In genomic region chr1:100073531-100073930, GRCh38 we compare ENCODE assay signal across 20 cellular contexts.
"Had no signal": no experiment of that assay in that cellular context is flagged by ENCODE, and none has a peak within 500 bp of the region (broad histone marks: within the 10 kb centered on the region; RNA-seq: fewer than 3 reads in every experiment).

No MANE protein-coding gene starts in this region.

- H3K4me1 ChIP-seq: gastrocnemius medialis, psoas muscle, uterus had no signal

- H3K4me3 ChIP-seq: gastrocnemius medialis, heart right ventricle, psoas muscle, skin epidermis, tibial artery, upper lobe of left lung, uterus had no signal

- H3K27me3 Mint-ChIP-seq: naive thymus-derived CD4-positive, alpha-beta T cell had no signal

- DNase-seq: dermis blood vessel endothelial cell; effector CD4-positive, alpha-beta T cell; gastrocnemius medialis; heart right ventricle; hypothalamus; islet precursor cell; mammary epithelial cell; naive thymus-derived CD4-positive, alpha-beta T cell; psoas muscle; retina; stimulated activated CD4-positive, alpha-beta T cell treated with anti-CD3 and anti-CD28 coated beads, Interleukin-12 subunit alpha, Interleukin-12 subunit beta, amount 100 ng/mL, for 4 hours; stimulated activated naive CD4-positive, alpha-beta T cell treated with Interleukin-2 at 50 U/mL for 16 hours; tibial artery; upper lobe of left lung; uterus had no signal

- FAIRE-seq: colon had no signal

- ATAC-seq: gastrocnemius medialis; heart right ventricle; left lobe of liver; naive thymus-derived CD4-positive, alpha-beta T cell; psoas muscle; sciatic nerve had no signal

- H3K27ac ChIP-seq: gastrocnemius medialis, heart right ventricle, neutrophil, psoas muscle, skin epidermis, upper lobe of left lung, uterus had no signal

- H3K36me3 ChIP-seq: uterus had no signal

- H3K27me3 ChIP-seq: gastrocnemius medialis, heart right ventricle, neutrophil, tibial artery, upper lobe of left lung, uterus had no signal

- H3K4me3 Mint-ChIP-seq: naive thymus-derived CD4-positive, alpha-beta T cell had no signal

- H3K9me3 ChIP-seq: gastrocnemius medialis, heart right ventricle, neutrophil, psoas muscle, tibial artery, upper lobe of left lung, uterus had no signal

- H3K9me3 Mint-ChIP-seq: naive thymus-derived CD4-positive, alpha-beta T cell had no signal
